ENCODE assay signal across 18 cellular contexts in the genomic region with DNA sequence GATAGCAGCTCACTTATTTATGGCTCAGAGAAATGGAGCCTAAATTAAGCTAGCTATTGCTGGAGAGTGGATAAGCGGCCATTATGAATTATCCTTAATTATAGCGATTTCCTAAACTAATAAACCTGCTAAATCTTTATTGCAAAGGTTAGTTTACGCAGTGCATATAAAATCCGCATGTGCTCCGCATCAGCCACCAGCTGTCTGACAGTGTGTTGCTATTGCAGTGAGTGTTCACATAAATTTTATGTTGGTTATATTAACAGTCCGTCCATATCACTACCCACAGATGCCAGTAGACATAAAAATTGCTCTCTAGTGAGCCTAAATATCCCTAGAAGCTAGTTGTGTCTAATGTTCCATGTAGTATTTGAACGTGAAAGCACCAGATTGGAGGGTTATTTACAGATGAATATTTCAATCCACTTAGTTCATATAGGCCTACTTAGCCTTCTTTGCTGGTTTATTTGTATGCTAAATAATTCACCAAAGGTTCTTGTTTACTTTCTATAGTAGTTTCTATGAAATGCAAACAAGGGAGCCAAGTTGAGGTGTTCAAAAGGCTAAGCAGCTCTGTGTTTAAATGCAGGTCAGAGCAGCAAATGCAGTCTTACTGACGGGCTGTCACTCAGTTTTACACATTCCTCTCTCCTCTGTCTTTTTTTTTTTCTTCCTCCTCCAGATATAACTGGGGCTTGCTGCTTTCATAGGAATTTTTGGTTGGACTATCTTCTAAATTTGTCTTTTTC.
"Had no signal": no experiment of that assay in that cellular context is flagged by ENCODE, and none has a peak within 500 bp of the region (broad histone marks: within the 10 kb centered on the region; RNA-seq: fewer than 3 reads in every experiment).

No MANE protein-coding gene starts in this region.

- DNase-seq: activated CD4-positive, alpha-beta T cell treated with anti-CD3 and anti-CD28 coated beads for 48 hours; activated CD4-positive, CD25-positive, alpha-beta regulatory T cell; activated CD8-positive, alpha-beta T cell treated with anti-CD3 and anti-CD28 coated beads for 36 hours; activated naive CD4-positive, alpha-beta T cell treated with anti-CD3 and anti-CD28 coated beads for 36 hours; activated naive CD8-positive, alpha-beta T cell treated with anti-CD3 and anti-CD28 coated beads, Interleukin-2, amount 50 U/mL, for 24 hours; activated T-cell treated with anti-CD3 and anti-CD28 coated beads, Interleukin-2, amount 50 U/mL, for 1 hour; anterior cingulate cortex; central memory CD4-positive, alpha-beta T cell; dorsolateral prefrontal cortex; foreskin fibroblast; hippocampal formation; occipital lobe; stimulated activated CD4-positive, alpha-beta T cell treated with anti-CD3 and anti-CD28 coated beads, Interleukin-2, amount 100 ng/mL, for 24 hours; stimulated activated naive CD4-positive, alpha-beta T cell treated with Interleukin-2 at 50 U/mL for 16 hours; T-helper 9 cell; tibial artery had no signal

- H3K4me3 ChIP-seq: dorsolateral prefrontal cortex, tibial artery had no signal

- ATAC-seq: activated CD8-positive, alpha-beta T cell treated with anti-CD3 and anti-CD28 coated beads for 36 hours; activated naive CD8-positive, alpha-beta T cell treated with anti-CD3 and anti-CD28 coated beads, Interleukin-2, amount 50 U/mL, for 24 hours had no signal

- H3K27me3 Mint-ChIP-seq: activated CD8-positive, alpha-beta T cell treated with anti-CD3 and anti-CD28 coated beads for 36 hours; activated naive CD8-positive, alpha-beta T cell treated with anti-CD3 and anti-CD28 coated beads, Interleukin-2, amount 50 U/mL, for 24 hours; progenitor cell of endocrine pancreas had no signal

- H3K4me1 Mint-ChIP-seq: activated naive CD8-positive, alpha-beta T cell treated with anti-CD3 and anti-CD28 coated beads, Interleukin-2, amount 50 U/mL, for 24 hours had no signal

- H3K36me3 ChIP-seq: tibial artery had no signal

- H3K4me3 Mint-ChIP-seq: activated CD8-positive, alpha-beta T cell treated with anti-CD3 and anti-CD28 coated beads for 36 hours; activated naive CD4-positive, alpha-beta T cell treated with anti-CD3 and anti-CD28 coated beads for 36 hours; activated naive CD8-positive, alpha-beta T cell treated with anti-CD3 and anti-CD28 coated beads, Interleukin-2, amount 50 U/mL, for 24 hours; brain had no signal

- H3K27ac Mint-ChIP-seq: activated CD8-positive, alpha-beta T cell treated with anti-CD3 and anti-CD28 coated beads for 36 hours; activated naive CD4-positive, alpha-beta T cell treated with anti-CD3 and anti-CD28 coated beads for 36 hours; activated naive CD8-positive, alpha-beta T cell treated with anti-CD3 and anti-CD28 coated beads, Interleukin-2, amount 50 U/mL, for 24 hours had no signal

- H3K27me3 ChIP-seq: dorsolateral prefrontal cortex, tibial artery had no signal

- H3K36me3 Mint-ChIP-seq: brain had no signal

- H3K9me3 Mint-ChIP-seq: activated CD8-positive, alpha-beta T cell treated with anti-CD3 and anti-CD28 coated beads for 36 hours; activated naive CD4-positive, alpha-beta T cell treated with anti-CD3 and anti-CD28 coated beads for 36 hours; activated naive CD8-positive, alpha-beta T cell treated with anti-CD3 and anti-CD28 coated beads, Interleukin-2, amount 50 U/mL, for 24 hours; brain had no signal

- H3K9me3 ChIP-seq: tibial artery had no signal
